In genomic region chr12:95548539-95549391, GRCh38 we compare ENCODE assay signal across 8 cellular contexts. TPM values are rescaled to one million over a fixed set of nuclear protein-coding genes. Genes with fewer than 3 reads are reported as not detected.
A peak's percentile ranks its signal among the peaks of the same experiment; 100 is the strongest.
DNase-seq lines count a peak whose midpoint lies in the region; ATAC-seq and TF ChIP-seq lines count a peak whose summit lies in the region.

No MANE protein-coding gene starts in this region.

- no peak for TF ChIP-seq POLR2A in right lobe of liver (IDR thresholded peaks at IDR 0.05)

- H3K36me3 ChIP-seq in A673 (ENCODE audit: insufficient read depth, low read length, poor library complexity, severe bottlenecking) = no peaks in the 10 kb centered on the region
- no peaks in the 10 kb centered on the region for H3K36me3 ChIP-seq in colonic mucosa
- no peaks in the 10 kb centered on the region for H3K36me3 ChIP-seq in right lobe of liver

- H3K27me3 ChIP-seq in A673 (replicated peaks; ENCODE audit: insufficient read depth, low read depth, low read length, poor library complexity) (no peaks in the 10 kb centered on the region), colonic mucosa (peaks cover 17% of the 10 kb centered on the region), right lobe of liver (peaks cover 0 to 16% of the 10 kb centered on the region in 2 donors)

- ATAC-seq in HG02759 (IDR thresholded peaks at IDR 0.05; ENCODE audit: unreplicated experiment) (peak; percentile 70), right lobe of liver (peak; percentile 40 to 79 (median 73)), HG03159 (IDR thresholded peaks at IDR 0.05; ENCODE audit: unreplicated experiment) (no peak), GM21526 (IDR thresholded peaks at IDR 0.05; ENCODE audit: low FRiP score, unreplicated experiment) (no peak)

- 23% methylated on average over 17 of the region's 98 CpGs for WGBS in right lobe of liver (ENCODE audit: insufficient coverage, low coverage, low lambda C conversion rate, missing lambda C conversion rate)

- H3K4me1 ChIP-seq in A673 (ENCODE audit: insufficient read depth, low read length, poor library complexity, severe bottlenecking) (peaks cover 29% of the 10 kb centered on the region), colonic mucosa (no peaks in the 10 kb centered on the region), right lobe of liver (peaks cover 0 to 10% (median 2%) of the 10 kb centered on the region in 4 donors)

- TF ChIP-seq CTCF in A673 (conservative IDR thresholded peaks at IDR 0.05; ENCODE audit: low read depth, low read length) (no peak), colonic mucosa (IDR thresholded peaks at IDR 0.05) (no peak), right lobe of liver (IDR thresholded peaks at IDR 0.05) (no peak)

- peak overlapping the region in 1 of 2 donors; percentile 50 for H3K9ac ChIP-seq in colonic mucosa (ENCODE audit: low read depth in 2 of 2, low read length in 2 of 2)

- DNase-seq in A673 (ENCODE audit: low spot score) (peak; percentile 77), colonic mucosa (no peak), right lobe of liver (peak in 2 of 3 donors; percentile 39 to 47)
- peak; percentile 68 to 71 for DNase-seq in activated CD4-positive, alpha-beta T cell treated with anti-CD3 and anti-CD28 coated beads for 4 hours
- DNase-seq in stimulated activated CD4-positive, alpha-beta T cell treated with anti-CD3 and anti-CD28 coated beads, Interleukin-4, amount 100 ng/mL, for 1 hour = peak; percentile 74

- POLR2A ChIA-PET in A673 (lab: Charles Lee; ENCODE audit: low non-redundant PET) = no interaction called here

- peak overlapping the region; percentile 79 for H3K27ac ChIP-seq in A673 (ENCODE audit: low read depth, low read length, poor library complexity, severe bottlenecking)
- no peak overlapping the region for H3K27ac ChIP-seq in colonic mucosa
- H3K27ac ChIP-seq in right lobe of liver = no peak overlapping the region

- BruUV-seq in A673 (replicated peaks; lab: Mats Ljungman, UMichigan) = no TSS peak

- CTCF ChIA-PET in A673 (lab: Charles Lee) = no interaction called here

- H3K9me3 ChIP-seq in A673 (ENCODE audit: low read depth, low read length, poor library complexity, severe bottlenecking) (peaks cover 5% of the 10 kb centered on the region), colonic mucosa (no peaks in the 10 kb centered on the region), right lobe of liver (no peaks in the 10 kb centered on the region)

- intact Hi-C loops in A673 (cut with micrococcal nuclease; ENCODE audit: unreplicated experiment) = no loop called here
- intact Hi-C loops in colonic mucosa (cut with DNase I) = no loop called here
- intact Hi-C loops in right lobe of liver (cut with DNase I) = no loop called here

- H3K4me3 ChIP-seq in A673 (ENCODE audit: low read depth, low read length, poor library complexity, severe bottlenecking) (peak overlapping the region; percentile 89), colonic mucosa (peak overlapping the region; percentile 57), right lobe of liver (peak overlapping the region; percentile 41 to 52 (median 48))

RNA-seq across cellular contexts. Expression of gene USP44, which starts 2.5 kb away (rescaled TPM):
- total RNA-seq in A673 (2021) = 6.9 and 7.1 TPM in 2 replicates
- total RNA-seq in colonic mucosa = under 1 TPM; 0.22 to 0.80 TPM
- under 1 TPM in 4 of 6 experiments, not detected in 2; 0.22 to 0.31 (median 0.23) TPM for total RNA-seq in right lobe of liver

Comparison
In these comparisons a context has a peak if more than half of its experiments do, and no peak if none do; other contexts are left out.
1. ATAC-seq: peak in HG02759 (single experiment) and right lobe of liver (4 of 4); none in HG03159 (single experiment) and GM21526 (single experiment).
2. Peak in every context shown above with its lines, with median percentiles within 50 percentile points of each other: H3K4me3 ChIP-seq.